6 cellular contexts compared by ENCODE assay signal in the genomic region with DNA sequence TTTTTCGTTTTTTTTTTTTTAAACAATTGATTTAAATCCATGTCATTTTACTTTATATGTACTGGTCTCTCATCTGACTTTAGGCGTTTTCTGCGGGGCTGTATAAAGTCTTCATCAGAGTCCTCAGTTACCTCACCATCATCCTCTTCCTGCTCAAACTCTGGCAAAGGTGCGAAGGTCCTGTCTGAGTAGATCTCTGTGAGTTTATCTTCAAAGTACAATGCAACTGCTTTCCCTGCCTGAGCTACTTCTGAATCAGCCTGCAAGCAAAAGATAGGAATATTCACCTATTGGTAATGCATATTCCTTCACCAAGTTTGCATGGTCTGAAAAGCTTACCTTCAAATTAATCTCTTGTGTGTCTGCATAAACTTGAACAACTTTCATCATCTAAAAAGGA.
"Had no signal": no experiment of that assay in that cellular context is flagged by ENCODE, and none has a peak within 500 bp of the region (broad histone marks: within the 10 kb centered on the region; RNA-seq: fewer than 3 reads in every experiment).

No MANE protein-coding gene starts in this region.

- ATAC-seq: GM23338 had no signal

- H3K4me2 ChIP-seq: GM23338 had no signal

- H3K4me1 Mint-ChIP-seq: GM23338, H9 had no signal

- H2AFZ ChIP-seq: GM23338 had no signal

- FAIRE-seq: H1, HTR-8/SVneo had no signal

- H3K4me3 Mint-ChIP-seq: GM23338, H9 had no signal

- DNase-seq: H9, HCEC 1CT, IMR-90 had no signal

- H3K4me3 ChIP-seq: GM23338 had no signal

- H3K9me3 Mint-ChIP-seq: GM23338, H9 had no signal

- H3K27ac Mint-ChIP-seq: GM23338, H9 had no signal
